27 cellular contexts compared by ENCODE assay signal in genomic region chr14:32166029-32166428, GRCh38. TPM values are rescaled to one million over a fixed set of nuclear protein-coding genes. Genes with fewer than 3 reads are reported as not detected.
"Had no signal": no experiment of that assay in that cellular context is flagged by ENCODE, and none has a peak within 500 bp of the region (broad histone marks: within the 10 kb centered on the region; RNA-seq: fewer than 3 reads in every experiment).

No MANE protein-coding gene starts in this region.

- H3K27me3 Mint-ChIP-seq: activated CD8-positive, alpha-beta T cell treated with anti-CD3 and anti-CD28 coated beads for 36 hours; activated naive CD8-positive, alpha-beta T cell; central memory CD8-positive, alpha-beta T cell had no signal

- H3K27me3 ChIP-seq: breast epithelium, esophagus muscularis mucosa, pancreas, right atrium auricular region, stomach, suprapubic skin, tibial nerve, uterus had no signal

- H3K9me3 Mint-ChIP-seq: central memory CD8-positive, alpha-beta T cell had no signal

- H3K4me3 ChIP-seq: breast epithelium, esophagus muscularis mucosa, pancreas, psoas muscle, right atrium auricular region, stomach, suprapubic skin, tibial nerve, uterus had no signal

- DNase-seq: activated CD4-positive, alpha-beta T cell treated with anti-CD3 and anti-CD28 coated beads, Interleukin-2, amount 10 ng/mL, durations not matched to agents 7 days and 5 days; activated CD4-positive, CD25-positive, alpha-beta regulatory T cell treated with anti-CD3 and anti-CD28 coated beads, Interleukin-2, amount 50 U/mL, for 72 hours; activated CD8-positive, alpha-beta T cell treated with anti-CD3 and anti-CD28 coated beads for 36 hours; amniotic stem cell; glutamatergic neuron; left colon; mesenchymal stem cell; nephron progenitor cell; pancreas; psoas muscle; stimulated activated CD4-positive, alpha-beta T cell treated with anti-CD3 and anti-CD28 coated beads, Interleukin-12 subunit alpha, Interleukin-12 subunit beta, amount 100 ng/mL, for 4 hours; stomach; uterus; WERI-Rb-1 had no signal

- H3K4me1 Mint-ChIP-seq: activated CD4-positive, alpha-beta T cell treated with anti-CD3 and anti-CD28 coated beads, Interleukin-2, amount 10 ng/mL, durations not matched to agents 7 days and 5 days; central memory CD8-positive, alpha-beta T cell; nephron progenitor cell had no signal

- H3K4me1 ChIP-seq: breast epithelium, esophagus muscularis mucosa, pancreas, psoas muscle, right atrium auricular region, stomach, suprapubic skin, tibial nerve, uterus had no signal

- H3K27ac Mint-ChIP-seq: activated CD4-positive, alpha-beta T cell treated with anti-CD3 and anti-CD28 coated beads, Interleukin-2, amount 10 ng/mL, durations not matched to agents 7 days and 5 days; activated CD8-positive, alpha-beta T cell treated with anti-CD3 and anti-CD28 coated beads for 36 hours; activated naive CD8-positive, alpha-beta T cell; nephron progenitor cell had no signal

- H3K9me3 ChIP-seq: breast epithelium, esophagus muscularis mucosa, pancreas, psoas muscle, right atrium auricular region, stomach, suprapubic skin, tibial nerve, uterus had no signal

- H3K36me3 Mint-ChIP-seq: activated naive CD8-positive, alpha-beta T cell had no signal

- H3K27ac ChIP-seq: breast epithelium, esophagus muscularis mucosa, pancreas, psoas muscle, right atrium auricular region, stomach, suprapubic skin, tibial nerve, uterus, WERI-Rb-1 had no signal

- H3K4me3 Mint-ChIP-seq: activated CD4-positive, alpha-beta T cell treated with anti-CD3 and anti-CD28 coated beads, Interleukin-2, amount 10 ng/mL, durations not matched to agents 7 days and 5 days; activated CD8-positive, alpha-beta T cell treated with anti-CD3 and anti-CD28 coated beads for 36 hours; activated naive CD8-positive, alpha-beta T cell; central memory CD8-positive, alpha-beta T cell; nephron progenitor cell had no signal

- ATAC-seq: activated CD8-positive, alpha-beta T cell treated with anti-CD3 and anti-CD28 coated beads for 36 hours; left colon; pancreas; psoas muscle had no signal

- H3K36me3 ChIP-seq: breast epithelium, esophagus muscularis mucosa, pancreas, right atrium auricular region, stomach, suprapubic skin, tibial nerve, uterus, WERI-Rb-1 had no signal

RNA-seq across cellular contexts. Expression of gene RNU6-7, which starts 35.8 kb away (rescaled TPM):
- total RNA-seq: activated CD4-positive, alpha-beta T cell treated with anti-CD3 and anti-CD28 coated beads, Interleukin-2, amount 10 ng/mL, durations not matched to agents 7 days and 5 days; activated CD8-positive, alpha-beta T cell treated with anti-CD3 and anti-CD28 coated beads for 36 hours; breast epithelium; dermis microvascular lymphatic vessel endothelial cell; esophagus muscularis mucosa; frontal cortex; left colon; lower leg skin; mononuclear cell; myocyte; pancreas; psoas muscle; right atrium auricular region; stomach; suprapubic skin; tibial nerve; uterus had no signal
- polyA plus RNA-seq: keratinocyte, pancreas, psoas muscle, stomach had no signal

RNA-seq across cellular contexts. Expression of gene RNU6-8, which starts 37.0 kb away (rescaled TPM):
- total RNA-seq: activated CD4-positive, alpha-beta T cell treated with anti-CD3 and anti-CD28 coated beads, Interleukin-2, amount 10 ng/mL, durations not matched to agents 7 days and 5 days; activated CD8-positive, alpha-beta T cell treated with anti-CD3 and anti-CD28 coated beads for 36 hours; breast epithelium; dermis microvascular lymphatic vessel endothelial cell; esophagus muscularis mucosa; frontal cortex; left colon; lower leg skin; mononuclear cell; myocyte; pancreas; psoas muscle; right atrium auricular region; stomach; suprapubic skin; tibial nerve; uterus had no signal
- polyA plus RNA-seq: keratinocyte, pancreas, psoas muscle, stomach had no signal
